Comparison of ENCODE assay signal across 7 cellular contexts in the genomic region with DNA sequence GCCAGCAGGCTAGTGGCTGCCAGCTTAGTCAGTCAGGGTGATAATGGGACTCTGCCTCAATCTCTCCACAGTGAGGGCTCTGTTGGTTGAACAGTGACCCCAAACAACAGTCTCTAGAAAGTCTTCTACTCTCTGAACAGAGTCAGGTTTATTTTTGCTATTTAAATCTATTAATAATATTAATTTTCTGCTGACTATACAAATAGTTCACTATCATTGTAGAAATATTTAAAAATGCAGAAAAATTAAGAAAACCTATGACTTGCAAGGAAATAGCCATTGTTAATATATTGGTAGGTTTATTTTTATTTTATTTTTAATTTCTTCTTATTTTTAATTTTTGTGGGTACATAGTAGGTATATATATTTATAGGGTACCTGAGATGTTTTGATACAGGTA.
"Had no signal": no experiment of that assay in that cellular context is flagged by ENCODE, and none has a peak within 500 bp of the region (broad histone marks: within the 10 kb centered on the region; RNA-seq: fewer than 3 reads in every experiment).

No MANE protein-coding gene starts in this region.

- H3K4me3 ChIP-seq: GM23338 had no signal

- H3K27ac ChIP-seq: HL-60 had no signal

- H2AFZ ChIP-seq: GM23338 had no signal

- ATAC-seq: GM23338 had no signal

- FAIRE-seq: H1, H54 had no signal

- DNase-seq: H9, HCEC 1CT, KG1 had no signal

- H3K4me2 ChIP-seq: GM23338 had no signal
